21 cellular contexts compared by ENCODE assay signal in the genomic region with DNA sequence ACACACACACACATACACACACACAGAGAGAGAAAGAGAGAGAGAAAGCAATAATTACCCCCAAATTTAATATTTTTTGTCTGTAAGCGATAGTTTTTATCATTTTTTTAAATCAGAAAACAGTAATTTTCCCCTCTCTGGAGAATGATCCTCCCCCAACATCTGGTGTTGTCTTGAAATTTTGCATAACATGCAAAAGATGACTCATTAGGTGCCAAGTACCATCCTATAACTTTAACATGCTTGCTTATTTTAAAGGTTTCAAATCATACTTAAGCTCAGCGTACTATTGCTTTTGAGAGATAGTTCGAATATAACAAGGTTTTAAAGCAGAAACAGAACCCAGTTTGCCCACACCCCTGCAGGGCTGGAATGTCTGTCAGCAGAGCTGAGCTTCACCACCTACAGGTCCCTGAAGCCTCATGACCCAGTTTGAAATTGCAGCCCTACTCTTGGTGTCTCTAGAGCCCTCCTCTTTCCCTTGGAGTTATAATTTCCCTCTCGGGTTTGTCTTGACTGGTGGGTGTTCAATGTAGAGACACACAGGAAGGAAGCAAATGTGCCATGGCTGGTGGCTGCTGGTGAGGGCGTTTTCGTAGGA.
"Had no signal": no experiment of that assay in that cellular context is flagged by ENCODE, and none has a peak within 500 bp of the region (broad histone marks: within the 10 kb centered on the region; RNA-seq: fewer than 3 reads in every experiment).

No MANE protein-coding gene starts in this region.

- H3K79me2 ChIP-seq: parathyroid adenoma had no signal

- ATAC-seq: activated CD8-positive, alpha-beta memory T cell treated with anti-CD3 and anti-CD28 coated beads, Interleukin-2, amount 10 ng/mL, durations not matched to agents 7 days and 5 days; body of pancreas; esophagus mucosa; heart right ventricle; left ventricle myocardium superior; naive thymus-derived CD4-positive, alpha-beta T cell; sciatic nerve; stimulated activated naive CD8-positive, alpha-beta T cell treated with anti-CD3 and anti-CD28 coated beads, Interleukin-15, amount 100 ng/mL, for 72 hours had no signal

- H3K27ac ChIP-seq: body of pancreas, heart right ventricle, neutrophil, parathyroid adenoma, suprapubic skin, transverse colon, vagina had no signal

- H3K4me1 ChIP-seq: body of pancreas, heart right ventricle, parathyroid adenoma, transverse colon had no signal

- H3K4me3 ChIP-seq: body of pancreas, heart right ventricle, smooth muscle cell, suprapubic skin, transverse colon, vagina had no signal

- H3K9me3 ChIP-seq: body of pancreas, neutrophil, suprapubic skin, transverse colon, vagina had no signal

- DNase-seq: activated CD4-positive, alpha-beta memory T cell treated with anti-CD3 and anti-CD28 coated beads, Interleukin-2, amount 10 ng/mL, durations not matched to agents 7 days and 5 days; activated CD4-positive, alpha-beta T cell treated with anti-CD3 and anti-CD28 coated beads for 48 hours; activated CD4-positive, CD25-positive, alpha-beta regulatory T cell; activated CD8-positive, alpha-beta memory T cell treated with anti-CD3 and anti-CD28 coated beads, Interleukin-2, amount 10 ng/mL, durations not matched to agents 7 days and 5 days; activated naive CD4-positive, alpha-beta T cell treated with Interleukin-2 at 50 U/mL for 16 hours; activated T-cell treated with anti-CD3 and anti-CD28 coated beads, Interleukin-2, amount 50 U/mL, for 1 hour; body of pancreas; heart right ventricle; immature natural killer cell; left ventricle myocardium superior; naive thymus-derived CD4-positive, alpha-beta T cell; stimulated activated CD4-positive, alpha-beta T cell treated with anti-CD3 and anti-CD28 coated beads, Interleukin-4, amount 100 ng/mL, for 1 hour; stimulated activated naive CD8-positive, alpha-beta T cell treated with anti-CD3 and anti-CD28 coated beads, Interleukin-15, amount 100 ng/mL, for 72 hours; transverse colon had no signal

- H3K4me2 ChIP-seq: smooth muscle cell had no signal

- H2AFZ ChIP-seq: parathyroid adenoma had no signal

- H3K9ac ChIP-seq: parathyroid adenoma had no signal

- H3K27me3 ChIP-seq: body of pancreas, heart right ventricle, neutrophil, suprapubic skin, transverse colon, vagina had no signal

- H3K36me3 ChIP-seq: heart right ventricle, neutrophil, suprapubic skin, transverse colon, vagina had no signal
